ENCODE assay signal across 1 cellular context in genomic region chr10:110858297-110858934, GRCh38.
TF ChIP-seq lines count a peak whose summit lies in the region.

No MANE protein-coding gene starts in this region.

TF ChIP-seq in K562, 482 proteins besides CTCF, POLR2A, EP300 and RAD21 (continued from another document and continues in another):
- TF ChIP-seq NEUROD1 (IDR thresholded peaks at IDR 0.05; ENCODE audit: borderline replicate concordance, low read depth, low read length, partially characterized antibody) (no peak), CREM (IDR thresholded peaks at IDR 0.05; ENCODE audit: low read depth) (peak; percentile 58; the same call in 1 of the 2 replicates), TSC22D4 (tag; IDR thresholded peaks at IDR 0.05) (no peak), GABPA (tag; conservative IDR thresholded peaks at IDR 0.05; ENCODE audit: low read depth) (no peak), SMAD2 (IDR thresholded peaks at IDR 0.05; ENCODE audit: low read depth, low read length) (no peak), MTA2 (IDR thresholded peaks at IDR 0.05; ENCODE audit: low read depth) (peak; percentile 78), RBM22 (IDR thresholded peaks at IDR 0.05; ENCODE audit: low read depth, low read length, poor library complexity, severe bottlenecking) (no peak), NR1H2 (CRISPR knock-in tag; IDR thresholded peaks at IDR 0.05) (no peak), POLR2AphosphoS2 (IDR thresholded peaks at IDR 0.05; ENCODE audit: low read length) (no peak), GATA2 (CRISPR knock-in tag; IDR thresholded peaks at IDR 0.05) (0 out of 2 replicates have a peak, but pooled peaks have one; percentile 42), ESRRA (IDR thresholded peaks at IDR 0.05; ENCODE audit: borderline replicate concordance, low read depth) (peak; percentile 54; the same call in 1 of the 2 replicates), PHB2 (IDR thresholded peaks at IDR 0.05; ENCODE audit: low read depth) (peak; percentile 49; the same call in 1 of the 2 replicates), TBL1XR1 (IDR thresholded peaks at IDR 0.05; ENCODE audit: low read length in 2 of 2) (peak; percentile 48 to 85; a peak in 3 of 4 replicates), DPF2 (IDR thresholded peaks at IDR 0.05) (peak; percentile 90), SAFB (IDR thresholded peaks at IDR 0.05; ENCODE audit: borderline replicate concordance, low read depth, low read length) (no peak), ADNP (tag; IDR thresholded peaks at IDR 0.05) (0 out of 2 replicates have a peak, but pooled peaks have one; percentile 17), E2F5 (CRISPR knock-in tag; IDR thresholded peaks at IDR 0.05) (no peak), ZNF764 (CRISPR knock-in tag; IDR thresholded peaks at IDR 0.05; ENCODE audit: low read depth) (no peak), KLF6 (CRISPR knock-in tag; IDR thresholded peaks at IDR 0.05; ENCODE audit: borderline replicate concordance) (no peak), ZBTB8A (IDR thresholded peaks at IDR 0.05; ENCODE audit: partially characterized antibody) (no peak), TOE1 (IDR thresholded peaks at IDR 0.05; ENCODE audit: borderline replicate concordance) (no peak), TOE1 (CRISPR knock-in tag; IDR thresholded peaks at IDR 0.05; ENCODE audit: borderline replicate concordance, low read depth) (no peak), FOS (IDR thresholded peaks at IDR 0.05; ENCODE audit: extremely low read depth, insufficient read length) (no peak), ZNF431 (CRISPR knock-in tag; IDR thresholded peaks at IDR 0.05) (no peak), SMARCC2 (IDR thresholded peaks at IDR 0.05; ENCODE audit: low read depth) (0 out of 2 replicates have a peak, but pooled peaks have one; percentile 23), MXI1 (IDR thresholded peaks at IDR 0.05; ENCODE audit: low read depth, low read length) (no peak), TSHZ1 (CRISPR knock-in tag; IDR thresholded peaks at IDR 0.05) (no peak), STAT6 (CRISPR knock-in tag; IDR thresholded peaks at IDR 0.05) (no peak), THRAP3 (IDR thresholded peaks at IDR 0.05; ENCODE audit: borderline replicate concordance) (no peak), DIDO1 (tag; IDR thresholded peaks at IDR 0.05; ENCODE audit: low read depth) (no peak), ZNF785 (CRISPR knock-in tag; IDR thresholded peaks at IDR 0.05) (no peak), ZNF184 (CRISPR knock-in tag; IDR thresholded peaks at IDR 0.05) (no peak), ESRRB (CRISPR knock-in tag; IDR thresholded peaks at IDR 0.05; ENCODE audit: borderline replicate concordance) (no peak), POLR2AphosphoS5 (IDR thresholded peaks at IDR 0.05; ENCODE audit: control insufficient read depth, insufficient read depth, low read depth, low read length) (peak; percentile 82; the same call in 1 of the 2 replicates), TARDBP (IDR thresholded peaks at IDR 0.05) (no peak), HDAC6 (IDR thresholded peaks at IDR 0.05; ENCODE audit: low read depth, low read length) (no peak), KLF13 (tag; IDR thresholded peaks at IDR 0.05; ENCODE audit: borderline replicate concordance, low read depth) (no peak), SMC3 (conservative IDR thresholded peaks at IDR 0.05; ENCODE audit: insufficient read depth, low read depth, low read length) (no peak), EZH2 (IDR thresholded peaks at IDR 0.05; ENCODE audit: borderline replicate concordance, low read depth, low read length) (no peak), PHTF2 (CRISPR knock-in tag; IDR thresholded peaks at IDR 0.05) (no peak), HEY1 (CRISPR knock-in tag; IDR thresholded peaks at IDR 0.05; ENCODE audit: borderline replicate concordance) (no peak), ZNF143 (CRISPR knock-in tag; IDR thresholded peaks at IDR 0.05) (no peak), NCOR1 (IDR thresholded peaks at IDR 0.05) (peak; percentile 94), CREB1 (IDR thresholded peaks at IDR 0.05) (peak; percentile 51; the same call in 1 of the 2 replicates), CREB1 (CRISPR knock-in tag; IDR thresholded peaks at IDR 0.05) (no peak), NFATC3 (IDR thresholded peaks at IDR 0.05) (no peak), RNF219 (CRISPR knock-in tag; IDR thresholded peaks at IDR 0.05) (no peak), ATF3 (IDR thresholded peaks at IDR 0.05) (no peak), ATF3 (CRISPR knock-in tag; conservative IDR thresholded peaks at IDR 0.05) (no peak), NELFE (IDR thresholded peaks at IDR 0.05; ENCODE audit: insufficient read depth, insufficient read length) (no peak), BCLAF1 (IDR thresholded peaks at IDR 0.05; ENCODE audit: borderline replicate concordance in 1 of 2, control insufficient read depth in 1 of 2, low read depth in 2 of 2, low read length in 1 of 2) (no peak), IRF1 (CRISPR knock-in tag; IDR thresholded peaks at IDR 0.05; ENCODE audit: borderline replicate concordance) (no peak), GABPB2 (CRISPR knock-in tag; conservative IDR thresholded peaks at IDR 0.05) (no peak), ZNF121 (CRISPR knock-in tag; conservative IDR thresholded peaks at IDR 0.05) (no peak), POLR2B (IDR thresholded peaks at IDR 0.05; ENCODE audit: low read depth, partially characterized antibody) (no peak), ZBTB9 (CRISPR knock-in tag; IDR thresholded peaks at IDR 0.05) (no peak), ZC3H8 (IDR thresholded peaks at IDR 0.05) (no peak), SIN3A (IDR thresholded peaks at IDR 0.05; ENCODE audit: borderline replicate concordance in 2 of 2, control insufficient read depth in 1 of 2, low read depth in 2 of 2, low read length in 2 of 2) (no peak), USF2 (CRISPR knock-in tag; IDR thresholded peaks at IDR 0.05) (no peak; the same call in 1 of the 2 replicates), BRD9 (IDR thresholded peaks at IDR 0.05; ENCODE audit: low read depth, partially characterized antibody) (no peak)
